1 cellular context compared by ENCODE assay signal in the genomic region with DNA sequence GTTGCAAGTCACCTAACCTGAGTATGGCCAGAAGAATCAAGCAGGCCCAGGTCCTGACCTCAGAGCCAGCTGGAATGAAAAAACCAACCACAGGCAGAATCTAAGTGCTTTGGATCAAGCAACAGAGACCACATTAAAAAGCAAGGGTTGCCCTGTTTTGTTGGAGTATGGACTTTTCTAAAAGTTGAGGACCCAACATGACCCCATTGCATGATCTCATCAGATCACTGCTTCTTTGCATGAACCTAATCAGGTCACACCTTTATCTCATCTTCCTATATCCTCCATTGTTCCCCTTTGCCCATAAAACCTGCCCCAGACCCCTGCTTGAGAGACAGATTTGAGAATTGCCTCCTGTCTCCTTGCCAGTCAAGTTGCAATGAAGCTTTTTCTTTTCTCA.
TF ChIP-seq lines count a peak whose summit lies in the region.

No MANE protein-coding gene starts in this region.

TF ChIP-seq in H1, 55 proteins besides CTCF, POLR2A, EP300 and RAD21:
- no peak for TF ChIP-seq CREB1 (IDR thresholded peaks at IDR 0.05)
- no peak for TF ChIP-seq HDAC2 (IDR thresholded peaks at IDR 0.05; ENCODE audit: borderline replicate concordance in 1 of 2, low read depth in 2 of 2, low read length in 2 of 2)
- no peak for TF ChIP-seq RFX5 (IDR thresholded peaks at IDR 0.05; ENCODE audit: borderline replicate concordance, low read depth, low read length)
- no peak for TF ChIP-seq EZH2 (IDR thresholded peaks at IDR 0.05; ENCODE audit: low read depth, low read length, severe bottlenecking)
- TF ChIP-seq TAF1 (IDR thresholded peaks at IDR 0.05; ENCODE audit: low read depth, low read length) = no peak
- TF ChIP-seq SP2 (IDR thresholded peaks at IDR 0.05; ENCODE audit: low read length) = no peak
- TF ChIP-seq KDM4A (IDR thresholded peaks at IDR 0.05; ENCODE audit: low read depth, low read length, severe bottlenecking) = no peak
- TF ChIP-seq TBP (IDR thresholded peaks at IDR 0.05; ENCODE audit: low read depth, low read length) = no peak
- TF ChIP-seq POLR2AphosphoS5 (IDR thresholded peaks at IDR 0.05; ENCODE audit: low read depth, low read length) = no peak
